7 cellular contexts compared by ENCODE assay signal in the genomic region with DNA sequence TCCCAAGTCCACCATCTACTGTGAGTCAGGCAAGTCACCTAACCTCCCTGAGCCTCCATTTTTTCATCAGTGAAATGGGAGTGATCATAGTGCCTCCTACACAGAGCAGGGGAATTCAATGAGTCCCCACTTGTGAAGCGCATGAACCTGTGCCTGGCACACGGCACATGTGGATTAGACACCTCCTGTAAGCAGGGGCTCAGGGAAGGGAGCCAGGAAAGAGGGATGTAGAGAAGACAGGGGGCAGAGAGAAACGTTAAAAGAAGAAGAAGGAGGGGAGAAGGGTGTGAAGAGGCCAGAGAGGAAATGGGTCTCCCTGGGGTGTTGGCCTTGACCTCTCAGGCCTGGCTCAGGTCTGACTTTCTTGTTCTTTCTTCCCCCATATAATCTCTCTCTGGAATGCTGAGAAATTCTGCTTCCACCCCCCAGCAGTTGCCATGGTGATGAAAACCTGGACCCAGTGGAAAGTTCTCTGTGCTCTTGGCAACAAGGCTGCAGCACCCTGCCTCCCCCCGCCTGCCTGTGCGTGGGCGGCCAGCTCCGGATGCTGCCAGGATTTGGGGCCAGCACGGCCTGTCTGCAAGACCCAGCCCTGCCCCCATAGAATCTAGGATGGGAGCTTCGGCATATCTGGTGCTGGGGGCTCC.
DNase-seq lines count a peak whose midpoint lies in the region; ATAC-seq and TF ChIP-seq lines count a peak whose summit lies in the region.

No MANE protein-coding gene starts in this region.

- no peak overlapping the region for H4K8ac ChIP-seq in mesendoderm (ENCODE audit: low read depth, low read length)

- no peak overlapping the region for H3K18ac ChIP-seq in mesendoderm (ENCODE audit: low read length)

- no peak overlapping the region for H2AK5ac ChIP-seq in mesendoderm (ENCODE audit: low read length)

- TF ChIP-seq RAD21 in Ishikawa (IDR thresholded peaks at IDR 0.05; ENCODE audit: low read depth): no peak

- no peak overlapping the region for H3K56ac ChIP-seq in mesendoderm (ENCODE audit: low read length)

- H3K79me2 ChIP-seq in mesendoderm (ENCODE audit: control insufficient read depth, insufficient read depth, low read length): no peaks in the 10 kb centered on the region

- no peak overlapping the region for H2BK5ac ChIP-seq in mesendoderm (ENCODE audit: low read length)

- no peak for TF ChIP-seq EP300 in Ishikawa (IDR thresholded peaks at IDR 0.05; ENCODE audit: borderline replicate concordance)

- H3K4me2 ChIP-seq in mesendoderm (ENCODE audit: low read length): no peak overlapping the region

- H3K9me3 ChIP-seq in tibial artery: no peaks in the 10 kb centered on the region
- H3K9me3 ChIP-seq in colonic mucosa: no peaks in the 10 kb centered on the region

- no peak overlapping the region for H4K5ac ChIP-seq in mesendoderm (ENCODE audit: low read length)

- H3K27me3 ChIP-seq in mesendoderm (ENCODE audit: insufficient read depth, low read length, poor library complexity): no peaks in the 10 kb centered on the region
- H3K27me3 ChIP-seq in tibial artery: no peaks in the 10 kb centered on the region
- H3K27me3 ChIP-seq in colonic mucosa: no peaks in the 10 kb centered on the region

- DNase-seq in choroid plexus epithelial cell (ENCODE audit: low read depth) (peak; percentile 88), mesendoderm (peak; percentile 46), tibial artery (peak; percentile 53 to 90), colonic mucosa (no peak)

- ATAC-seq in GM18511 (IDR thresholded peaks at IDR 0.05; ENCODE audit: unreplicated experiment): no peak
- ATAC-seq in GM21360 (IDR thresholded peaks at IDR 0.05; ENCODE audit: unreplicated experiment): no peak

- TF ChIP-seq CTCF in choroid plexus epithelial cell (conservative IDR thresholded peaks at IDR 0.05; ENCODE audit: low read depth, low read length) (no peak), tibial artery (IDR thresholded peaks at IDR 0.05) (no peak), colonic mucosa (IDR thresholded peaks at IDR 0.05) (no peak)

- no peak overlapping the region for H3K23ac ChIP-seq in mesendoderm (ENCODE audit: low read length)

- H3K36me3 ChIP-seq in mesendoderm (ENCODE audit: control insufficient read depth, insufficient read depth, low read length) (no peaks in the 10 kb centered on the region), tibial artery (no peaks in the 10 kb centered on the region), colonic mucosa (no peaks in the 10 kb centered on the region)

- no peak overlapping the region for H3K4ac ChIP-seq in mesendoderm (ENCODE audit: low read depth, low read length)

- no peak overlapping the region for H2BK15ac ChIP-seq in mesendoderm (replicated peaks; ENCODE audit: low read depth)

- no CpG with 5 or more reads among the region's 9 CpGs for WGBS in mesendoderm (ENCODE audit: extremely low coverage, insufficient coverage, low lambda C conversion rate)

- H3K4me3 ChIP-seq in choroid plexus epithelial cell (ENCODE audit: low read depth, low read length) (no peak overlapping the region), mesendoderm (ENCODE audit: low read length) (no peak overlapping the region), tibial artery (no peak overlapping the region), colonic mucosa (no peak overlapping the region)

- no peaks in the 10 kb centered on the region for H3K4me1 ChIP-seq in mesendoderm (ENCODE audit: control insufficient read depth, low read depth, low read length)
- peaks cover 0 to 26% (median 21%) of the 10 kb centered on the region in 4 donors for H3K4me1 ChIP-seq in tibial artery
- H3K4me1 ChIP-seq in colonic mucosa: no peaks in the 10 kb centered on the region

- H3K9ac ChIP-seq in mesendoderm (ENCODE audit: low read length) (no peak overlapping the region), colonic mucosa (ENCODE audit: low read depth in 2 of 2, low read length in 2 of 2) (no peak overlapping the region)

- H3K27ac ChIP-seq in mesendoderm (ENCODE audit: low read depth, low read length) (no peak overlapping the region), tibial artery (peak overlapping the region; percentile 17 to 36), colonic mucosa (no peak overlapping the region)

- intact Hi-C loops in tibial artery (cut with DNase I; ENCODE audit: low total_unique reads) (no loop called here), colonic mucosa (cut with DNase I) (no loop called here)

- H3K79me1 ChIP-seq in mesendoderm (ENCODE audit: low read length): no peaks in the 10 kb centered on the region

- no peak overlapping the region for H2BK120ac ChIP-seq in mesendoderm (ENCODE audit: low read depth, low read length)

TF ChIP-seq in Ishikawa, 13 proteins besides CTCF, POLR2A, EP300 and RAD21:
- TF ChIP-seq EGR1 (IDR thresholded peaks at IDR 0.05): peak; percentile 100
- TF ChIP-seq NFIC (IDR thresholded peaks at IDR 0.05): peak; percentile 50
- TF ChIP-seq CREB1 (IDR thresholded peaks at IDR 0.05; ENCODE audit: low read depth): no peak

Comparison
In these comparisons a context has a peak if more than half of its experiments do, and no peak if none do; other contexts are left out.
1. H3K27ac ChIP-seq: peak in tibial artery (2 of 2); none in mesendoderm (single experiment) and colonic mucosa (single experiment).